In genomic region chr7:67429735-67430134, GRCh38 we compare ENCODE assay signal across 17 cellular contexts.
DNase-seq lines count a peak whose midpoint lies in the region; ATAC-seq, FAIRE-seq and TF ChIP-seq lines count a peak whose summit lies in the region.
"Had no signal": no experiment of that assay in that cellular context is flagged by ENCODE, and none has a peak within 500 bp of the region (broad histone marks: within the 10 kb centered on the region; RNA-seq: fewer than 3 reads in every experiment).

No MANE protein-coding gene starts in this region.

- no TSS peak for BruUV-seq in HepG2 (replicated peaks; lab: Mats Ljungman, UMichigan)

- WGBS in HepG2 (ENCODE audit: low lambda C conversion rate): 5% methylated on average over 4 of the region's 4 CpGs
- 61% methylated on average over 4 of the region's 4 CpGs for WGBS in right lobe of liver (ENCODE audit: insufficient coverage, low coverage, low lambda C conversion rate, missing lambda C conversion rate)

- H3K79me2 ChIP-seq in HepG2 (ENCODE audit: insufficient read depth, low read length): no peaks in the 10 kb centered on the region

- H3K27me3 ChIP-seq in HepG2 (ENCODE audit: control insufficient read depth in 1 of 2, insufficient read depth in 2 of 2, low read length in 2 of 2): no peaks in the 10 kb centered on the region
- no peaks in the 10 kb centered on the region for H3K27me3 ChIP-seq in right lobe of liver
- H3K27me3 ChIP-seq: BLaER1 had no signal

- no peak overlapping the region for H3K9ac ChIP-seq in HepG2 (ENCODE audit: insufficient read depth, low read depth, low read length)
- H3K9ac ChIP-seq: BLaER1, GM23248 had no signal

- H2AFZ ChIP-seq in HepG2 (ENCODE audit: low read length): no peak overlapping the region
- H2AFZ ChIP-seq: GM23248 had no signal

- H3K4me1 ChIP-seq in HepG2 (ENCODE audit: insufficient read depth, low read length): no peaks in the 10 kb centered on the region
- H3K4me1 ChIP-seq in right lobe of liver: no peaks in the 10 kb centered on the region
- H3K4me1 ChIP-seq: BLaER1, HAP-1 had no signal

- DNase-seq in HepG2 (ENCODE audit: low spot score): no peak
- DNase-seq in right lobe of liver: no peak
- DNase-seq in NCI-H2029 treated with DMSO at 0.1 percent for 48 hours (lab: John Stamatoyannopoulos, UW): peak; percentile 29
- peak; percentile 63 for DNase-seq in RPMI8226
- DNase-seq in HTR-8/SVneo (ENCODE audit: insufficient read length, low spot score): no peak
- no peak for DNase-seq in stimulated activated CD4-positive, alpha-beta T cell treated with anti-CD3 and anti-CD28 coated beads, Interleukin-2, amount 100 ng/mL, for 48 hours
- DNase-seq in DMS153 (lab: John Stamatoyannopoulos, UW): no peak
- DNase-seq: Calu3; CD4-positive, alpha-beta memory T cell; DMS79; GDM1; GM23248; IMR-90; Karpas-422; KBM-7 had no signal

- H3K9me3 ChIP-seq in HepG2 (ENCODE audit: low read length): no peaks in the 10 kb centered on the region
- H3K9me3 ChIP-seq in right lobe of liver: no peaks in the 10 kb centered on the region
- H3K9me3 ChIP-seq: HAP-1 had no signal

- H3K4me3 ChIP-seq in HepG2 (replicated peaks in 1 of 3; ENCODE audit: insufficient read depth in 1 of 3, low read depth in 2 of 3, low read length in 3 of 3): no peak overlapping the region
- H3K4me3 ChIP-seq in right lobe of liver: no peak overlapping the region
- H3K4me3 ChIP-seq: BLaER1, GM23248, HAP-1 had no signal

- H3K36me3 ChIP-seq in HepG2 (replicated peaks in 1 of 2; ENCODE audit: control insufficient read depth in 1 of 2, insufficient read depth in 2 of 2, low read length in 2 of 2) (no peaks in the 10 kb centered on the region), right lobe of liver (no peaks in the 10 kb centered on the region)
- H3K36me3 ChIP-seq: BLaER1, HAP-1 had no signal

- TF ChIP-seq POLR2A in HepG2 (IDR thresholded peaks at IDR 0.05; ENCODE audit: insufficient read depth in 1 of 2, low read depth in 2 of 2, low read length in 2 of 2) (no peak), right lobe of liver (IDR thresholded peaks at IDR 0.05) (no peak)

- FAIRE-seq in HepG2 (lab: Jason Lieb, UNC) (no peak), HTR-8/SVneo (lab: Jason Lieb, UNC) (no peak)

- H3K27ac ChIP-seq in HepG2 (ENCODE audit: extremely low read length, insufficient read depth, low read length): no peak overlapping the region
- H3K27ac ChIP-seq in right lobe of liver: no peak overlapping the region
- H3K27ac ChIP-seq: BLaER1, GM23248 had no signal

- no peak for TF ChIP-seq EP300 in HepG2 (IDR thresholded peaks at IDR 0.05; ENCODE audit: low read depth in 2 of 2, low read length in 2 of 2)
- TF ChIP-seq EP300 in HepG2 (CRISPR knock-in tag; IDR thresholded peaks at IDR 0.05; ENCODE audit: borderline replicate concordance): no peak

- CTCF ChIA-PET in HepG2 (lab: Yijun Ruan, JAX; ENCODE audit: low intra/inter-chr PET ratio, low total read pairs): no interaction called here

- TF ChIP-seq RAD21 in HepG2 (CRISPR knock-in tag; IDR thresholded peaks at IDR 0.05): no peak

- in situ Hi-C loops in HepG2 (cut with HindIII; ENCODE audit: extremely low pct_ligation_motif_present, low pct_unique_long_range_greater_than_20kb): no loop called here

- no peak overlapping the region for H3K4me2 ChIP-seq in HepG2 (ENCODE audit: low read depth, low read length)
- H3K4me2 ChIP-seq: BLaER1 had no signal

- H4K20me1 ChIP-seq in HepG2 (ENCODE audit: insufficient read depth, low read length): no peaks in the 10 kb centered on the region
- H4K20me1 ChIP-seq: BLaER1 had no signal

- POLR2A ChIA-PET in HepG2 (lab: Yijun Ruan, JAX): no interaction called here

- TF ChIP-seq CTCF in HepG2 (CRISPR knock-in tag; IDR thresholded peaks at IDR 0.05) (no peak), right lobe of liver (IDR thresholded peaks at IDR 0.05) (no peak)

- ATAC-seq in HepG2: no peak
- no peak for ATAC-seq in right lobe of liver

- intact Hi-C loops in HepG2 (cut with micrococcal nuclease; ENCODE audit: unreplicated experiment) (no loop called here), right lobe of liver (cut with DNase I) (no loop called here)

TF ChIP-seq in HepG2, 621 proteins besides CTCF, POLR2A, EP300 and RAD21:
- TF ChIP-seq ZNF746 (CRISPR knock-in tag; IDR thresholded peaks at IDR 0.05): no peak
- TF ChIP-seq MAFK (conservative IDR thresholded peaks at IDR 0.05 in 1 of 2, IDR thresholded peaks at IDR 0.05 in 1 of 2; ENCODE audit: low read length in 2 of 2): peak; percentile 42 to 48; a peak in 3 of 4 replicates

Comparison
In these comparisons a context has a peak if more than half of its experiments do, and no peak if none do; other contexts are left out.
1. DNase-seq: peak in NCI-H2029 treated with DMSO at 0.1 percent for 48 hours (single experiment) and RPMI8226 (single experiment); none in HepG2 (single experiment), right lobe of liver (0 of 3), HTR-8/SVneo (single experiment), stimulated activated CD4-positive, alpha-beta T cell treated with anti-CD3 and anti-CD28 coated beads, Interleukin-2, amount 100 ng/mL, for 48 hours (0 of 2) and DMS153 (single experiment).